7 cellular contexts compared by ENCODE assay signal in the genomic region with DNA sequence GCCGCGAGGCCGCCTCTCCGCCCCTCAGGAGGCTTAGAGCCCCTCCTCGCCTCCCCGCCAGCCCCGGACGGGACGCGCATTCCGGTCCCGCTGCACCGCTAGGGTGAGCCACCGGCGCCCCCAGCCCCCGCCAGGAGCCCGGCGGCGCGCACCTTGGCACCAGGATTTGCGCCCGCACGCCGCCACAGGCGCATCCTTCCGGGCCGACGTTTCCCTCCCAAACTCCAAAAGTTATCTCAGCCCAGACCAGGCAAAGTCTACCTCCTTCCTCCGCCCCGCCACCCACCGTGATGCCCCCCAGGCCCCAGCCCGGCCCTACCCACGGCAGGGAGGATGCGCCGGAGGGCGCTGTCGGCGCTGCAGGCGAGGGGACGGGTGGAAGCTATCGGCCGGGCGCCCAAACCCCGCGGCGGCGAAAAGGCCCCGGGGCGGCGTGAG. TPM values are rescaled to one million over a fixed set of nuclear protein-coding genes. Genes with fewer than 3 reads are reported as not detected.
DNase-seq lines count a peak whose midpoint lies in the region; ATAC-seq and TF ChIP-seq lines count a peak whose summit lies in the region.

No MANE protein-coding gene starts in this region.

- TF ChIP-seq CTCF in breast epithelium (IDR thresholded peaks at IDR 0.05) (no peak), left lung (IDR thresholded peaks at IDR 0.05) (no peak)

- H3K36me3 Mint-ChIP-seq in stimulated activated memory B cell treated with anti-CD40 and anti-IgM and Interleukin-4, amounts not matched to agents 10 μg/mL and 1 μg/mL and 100 μg/mL, for 72 hours, result no peaks in the 10 kb centered on the region

- no peak overlapping the region for H3K27ac Mint-ChIP-seq in stimulated activated memory B cell treated with anti-CD40 and anti-IgM and Interleukin-4, amounts not matched to agents 10 μg/mL and 1 μg/mL and 100 μg/mL, for 72 hours

- H3K9me3 ChIP-seq in breast epithelium (no peaks in the 10 kb centered on the region), left lung (no peaks in the 10 kb centered on the region)

- no peak for TF ChIP-seq POLR2A in breast epithelium (IDR thresholded peaks at IDR 0.05)

- H3K9me3 Mint-ChIP-seq in stimulated activated memory B cell treated with anti-CD40 and anti-IgM and Interleukin-4, amounts not matched to agents 10 μg/mL and 1 μg/mL and 100 μg/mL, for 72 hours, result no peaks in the 10 kb centered on the region

- H3K4me3 ChIP-seq in breast epithelium, result peak overlapping the region; percentile 50 to 71 (median 59)
- peak overlapping the region; percentile 34 to 55 for H3K4me3 ChIP-seq in left lung

- no peaks in the 10 kb centered on the region for H3K4me1 ChIP-seq in breast epithelium
- H3K4me1 ChIP-seq in left lung, result no peaks in the 10 kb centered on the region

- DNase-seq in RPMI7951 (ENCODE audit: low read depth) (peak; percentile 0), breast epithelium (ENCODE audit: low spot score in 2 of 2) (no peak), left lung (peak in 1 of 2 donors; percentile 75), NCI-H774 (lab: John Stamatoyannopoulos, UW) (no peak)

- H3K36me3 ChIP-seq in breast epithelium (no peaks in the 10 kb centered on the region), left lung (no peaks in the 10 kb centered on the region)

- peak overlapping the region; percentile 79 for H3K4me3 Mint-ChIP-seq in stimulated activated memory B cell treated with anti-CD40 and anti-IgM and Interleukin-4, amounts not matched to agents 10 μg/mL and 1 μg/mL and 100 μg/mL, for 72 hours

- H3K27me3 Mint-ChIP-seq in stimulated activated memory B cell treated with anti-CD40 and anti-IgM and Interleukin-4, amounts not matched to agents 10 μg/mL and 1 μg/mL and 100 μg/mL, for 72 hours, result peaks cover 9% of the 10 kb centered on the region

- H3K27me3 ChIP-seq in breast epithelium (peaks cover 0 to 18% of the 10 kb centered on the region in 2 donors), left lung (peaks cover 0 to 12% of the 10 kb centered on the region in 2 donors)

- H3K27ac ChIP-seq in breast epithelium, result peak overlapping the region in 1 of 2 donors; percentile 68
- H3K27ac ChIP-seq in left lung, result no peak overlapping the region

- ATAC-seq in GM18867 (IDR thresholded peaks at IDR 0.05; ENCODE audit: unreplicated experiment) (peak; percentile 27), left lung (peak; percentile 64), GM19455 (IDR thresholded peaks at IDR 0.05; ENCODE audit: unreplicated experiment) (no peak)
- ATAC-seq in stimulated activated memory B cell treated with anti-CD40 and anti-IgM and Interleukin-4, amounts not matched to agents 10 μg/mL and 1 μg/mL and 100 μg/mL, for 72 hours, result peak; percentile 43

- intact Hi-C loops in breast epithelium (cut with DNase I; ENCODE audit: low total_unique reads), result no loop called here
- intact Hi-C loops in left lung (cut with DNase I), result no loop called here

- H3K4me1 Mint-ChIP-seq in stimulated activated memory B cell treated with anti-CD40 and anti-IgM and Interleukin-4, amounts not matched to agents 10 μg/mL and 1 μg/mL and 100 μg/mL, for 72 hours, result no peaks in the 10 kb centered on the region

RNA-seq across cellular contexts. Expression of a gene that starts 0.5 kb away (rescaled TPM):
- total RNA-seq in RPMI7951 (2014; rRNA removed; shearing (Covaris generic)), result 4.1 and 6.3 TPM in 2 replicates
- total RNA-seq in breast epithelium (1 to 10 TPM; 1.8 to 3.9 (median 1.8) TPM), left lung (1 to 10 TPM in 1 of 2 donors, under 1 TPM in 1; 0.97 to 1.7 TPM)
